ENCODE assay signal across 8 cellular contexts in the genomic region with DNA sequence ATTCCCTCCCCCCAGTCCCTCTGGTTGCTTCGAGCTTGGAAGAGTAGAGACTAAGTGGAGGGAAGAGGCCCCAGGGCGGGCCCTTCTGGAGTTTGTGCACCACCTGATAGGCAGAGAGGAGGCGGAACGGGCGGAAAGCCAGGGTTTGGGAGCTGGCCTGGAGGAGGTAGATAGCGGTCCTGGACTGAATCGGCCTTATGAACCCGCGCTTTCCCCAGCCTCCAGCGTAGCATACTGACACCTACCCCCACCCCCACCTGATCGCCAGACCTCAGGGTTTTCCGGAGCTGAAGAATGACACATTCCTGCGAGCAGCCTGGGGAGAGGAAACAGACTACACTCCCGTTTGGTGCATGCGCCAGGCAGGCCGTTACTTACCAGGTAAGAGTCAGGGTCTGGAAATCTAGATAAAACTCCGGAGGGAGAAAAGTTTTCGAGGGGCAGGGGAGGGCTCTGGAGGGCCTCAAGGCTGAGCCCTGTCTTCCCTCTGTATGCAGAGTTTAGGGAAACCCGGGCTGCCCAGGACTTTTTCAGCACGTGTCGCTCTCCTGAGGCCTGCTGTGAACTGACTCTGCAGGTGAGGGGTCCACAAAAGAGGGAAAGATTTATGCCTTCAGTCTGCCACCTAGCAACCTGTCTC. TPM values are rescaled to one million over a fixed set of nuclear protein-coding genes. Genes with fewer than 3 reads are reported as not detected.
DNase-seq lines count a peak whose midpoint lies in the region; ATAC-seq and TF ChIP-seq lines count a peak whose summit lies in the region.

No MANE protein-coding gene starts in this region.

- H3K27me3 ChIP-seq in GM23248 (replicated peaks; ENCODE audit: insufficient read depth) = no peaks in the 10 kb centered on the region
- H3K27me3 ChIP-seq in OCI-LY3 (ENCODE audit: low read depth, low read length) = no peaks in the 10 kb centered on the region
- no peaks in the 10 kb centered on the region for H3K27me3 ChIP-seq in aorta (ENCODE audit: control insufficient read depth in 1 of 2, insufficient read depth in 2 of 2, low read length in 1 of 2)

- intact Hi-C loops in Right ventricle myocardium inferior (cut with DNase I) (loop anchor here (1.0 to 2.0 kb wide), 2 partner anchors 26 to 291 kb away; a partner anchor contains a TSS), aorta (cut with DNase I) (loop anchor here (2.0 to 10.0 kb wide), 5 partner anchors 175 to 482 kb away; a partner anchor contains a TSS)

- peaks cover 16% of the 10 kb centered on the region for H3K4me1 ChIP-seq in GM23248 (ENCODE audit: insufficient read depth)
- peaks cover 16% of the 10 kb centered on the region for H3K4me1 ChIP-seq in OCI-LY3 (ENCODE audit: low read length)
- no peaks in the 10 kb centered on the region for H3K4me1 ChIP-seq in aorta (ENCODE audit: control insufficient read depth in 1 of 2, insufficient read depth in 2 of 2, low read length in 2 of 2)

- H3K36me3 ChIP-seq in GM23248 (ENCODE audit: low read depth) (0 out of 2 replicates have a peak, but pooled peaks cover 5% of the 10 kb centered on the region), OCI-LY3 (replicated peaks; ENCODE audit: low read depth, low read length) (no peaks in the 10 kb centered on the region), aorta (ENCODE audit: control insufficient read depth in 1 of 2, insufficient read depth in 2 of 2, low read length in 1 of 2) (no peaks in the 10 kb centered on the region)

- H3K9me3 ChIP-seq in GM23248 (ENCODE audit: low read depth) = no peaks in the 10 kb centered on the region
- no peaks in the 10 kb centered on the region for H3K9me3 ChIP-seq in OCI-LY3 (ENCODE audit: insufficient read depth, low read length)
- no peaks in the 10 kb centered on the region for H3K9me3 ChIP-seq in aorta (ENCODE audit: control insufficient read depth, low read length)

- ATAC-seq in activated naive CD4-positive, alpha-beta T cell treated with anti-CD3 and anti-CD28 coated beads, Interleukin-2, amount 50 U/mL, for 72 hours = peak; percentile 25 to 41
- ATAC-seq in Right ventricle myocardium inferior (peak; percentile 66), omental fat pad (ENCODE audit: low FRiP score) (peak; percentile 50), aorta (ENCODE audit: low FRiP score) (peak; percentile 43)

- H3K79me2 ChIP-seq in GM23248 (ENCODE audit: insufficient read depth) = peaks cover 40% of the 10 kb centered on the region
- H3K79me2 ChIP-seq in OCI-LY3 (ENCODE audit: low read length) = no peaks in the 10 kb centered on the region; the same call in 1 of the 2 replicates

- H3K9me3 Mint-ChIP-seq in activated naive CD4-positive, alpha-beta T cell treated with anti-CD3 and anti-CD28 coated beads, Interleukin-2, amount 50 U/mL, for 72 hours = no peaks in the 10 kb centered on the region

- WGBS in GM23248 (ENCODE audit: low coverage in 1 of 2, low lambda C conversion rate in 2 of 2, missing lambda C conversion rate in 2 of 2), 2 experiments = 3 to 4% methylated on average over 19 to 21 of the region's 21 CpGs
- 3 to 4% methylated on average over 21 of the region's 21 CpGs for WGBS in aorta, 2 donors

- H3F3A ChIP-seq in GM23248 (ENCODE audit: insufficient read depth) = peaks cover 9% of the 10 kb centered on the region; the same call in 1 of the 2 replicates

- H3K4me2 ChIP-seq in GM23248 (ENCODE audit: unreplicated experiment) = peak overlapping the region; percentile 84
- H3K4me2 ChIP-seq in OCI-LY3 (ENCODE audit: low read length) = peak overlapping the region; percentile 92

- peak overlapping the region; percentile 88 for H3K9ac ChIP-seq in GM23248
- peak overlapping the region; percentile 66 for H3K9ac ChIP-seq in OCI-LY3 (ENCODE audit: low read length)

- no peak for TF ChIP-seq CTCF in OCI-LY3 (IDR thresholded peaks at IDR 0.05; ENCODE audit: low read depth, low read length)
- TF ChIP-seq CTCF in omental fat pad (IDR thresholded peaks at IDR 0.05) = no peak

- peak overlapping the region; percentile 82 for H3K4me3 ChIP-seq in GM23248
- peak overlapping the region; percentile 90 for H3K4me3 ChIP-seq in OCI-LY3 (ENCODE audit: low read length)
- peak overlapping the region; percentile 41 to 45 for H3K4me3 ChIP-seq in aorta (ENCODE audit: low read length in 2 of 2)

- peak overlapping the region; percentile 86 to 89 for H3K27ac Mint-ChIP-seq in activated naive CD4-positive, alpha-beta T cell treated with anti-CD3 and anti-CD28 coated beads, Interleukin-2, amount 50 U/mL, for 72 hours

- DNase-seq in AG08396 (ENCODE audit: low spot score) = peak; percentile 74
- DNase-seq in GM23248 = peak; percentile 84
- peak in 1 of 2 donors; percentile 45 for DNase-seq in activated naive CD4-positive, alpha-beta T cell treated with anti-CD3 and anti-CD28 coated beads, Interleukin-2, amount 50 U/mL, for 72 hours (ENCODE audit: low spot score in 2 of 2)
- peak; percentile 89 for DNase-seq in Right ventricle myocardium inferior (ENCODE audit: missing footprints)
- DNase-seq in omental fat pad (ENCODE audit: low spot score) = peak; percentile 51
- DNase-seq in aorta = peak; percentile 89
- DNase-seq in epidermal melanocyte (ENCODE audit: insufficient read length, low spot score) = no peak

- H2AFZ ChIP-seq in GM23248 (peak overlapping the region; percentile 100), OCI-LY3 (ENCODE audit: low read depth, low read length) (peak overlapping the region; percentile 67)

- no peaks in the 10 kb centered on the region for H3K9me2 ChIP-seq in GM23248 (ENCODE audit: insufficient read depth)

- in situ Hi-C loops in GM23248 (cut with MboI) = loop anchor here (10.0 kb wide), 1 partner anchor 482 kb away; a partner anchor contains a TSS

- H3K27ac ChIP-seq in GM23248 = peak overlapping the region; percentile 73
- H3K27ac ChIP-seq in OCI-LY3 (ENCODE audit: low read length) = no peak overlapping the region
- peak overlapping the region in 1 of 2 donors; percentile 46 for H3K27ac ChIP-seq in aorta (ENCODE audit: low read depth in 1 of 2, low read length in 2 of 2)

- H4K20me1 ChIP-seq in GM23248 (ENCODE audit: insufficient read depth) (no peaks in the 10 kb centered on the region), OCI-LY3 (ENCODE audit: insufficient read depth, low read length) (no peaks in the 10 kb centered on the region)

- H3K36me3 Mint-ChIP-seq in activated naive CD4-positive, alpha-beta T cell treated with anti-CD3 and anti-CD28 coated beads, Interleukin-2, amount 50 U/mL, for 72 hours = peaks cover 12% of the 10 kb centered on the region in 2 donors

RNA-seq across cellular contexts. Expression of a gene that starts 0.7 kb away (rescaled TPM):
- total RNA-seq in GM23248 (2014; rRNA removed; shearing (Covaris generic)) = 103 and 111 TPM in 2 replicates
- polyA plus RNA-seq in GM23248 (2016; fragmentation: Nextera tagmentation; extraction: Ambion mirVana) (141 and 143 TPM in 2 replicates), aorta (100 to 1,000 TPM in 1 of 2 donors, 10 to 100 TPM in 1; 74.4 to 128 TPM)
- total RNA-seq in activated naive CD4-positive, alpha-beta T cell treated with anti-CD3 and anti-CD28 coated beads, Interleukin-2, amount 50 U/mL, for 72 hours = 100 to 1,000 TPM; 149 to 176 TPM
- total RNA-seq in Right ventricle myocardium inferior (71.7 TPM), omental fat pad (10 to 100 TPM; 65.6 to 79.4 (median 76.2) TPM), aorta (10 to 100 TPM; 54.6 to 76.2 TPM)

RNA-seq across cellular contexts. Expression of a gene that starts 1.6 kb away (rescaled TPM):
- total RNA-seq in GM23248 (2014; rRNA removed; shearing (Covaris generic)) = 16.9 and 21.1 TPM in 2 replicates
- polyA plus RNA-seq in GM23248 (2016; fragmentation: Nextera tagmentation; extraction: Ambion mirVana) (17.0 and 17.7 TPM in 2 replicates), aorta (10 to 100 TPM; 24.2 to 45.2 TPM)
- 10 to 100 TPM; 23.9 to 24.3 TPM for total RNA-seq in activated naive CD4-positive, alpha-beta T cell treated with anti-CD3 and anti-CD28 coated beads, Interleukin-2, amount 50 U/mL, for 72 hours
- total RNA-seq in Right ventricle myocardium inferior (25.7 TPM), omental fat pad (10 to 100 TPM; 27.1 to 43.2 (median 38.1) TPM), aorta (10 to 100 TPM; 32.0 to 48.7 TPM)

RNA-seq across cellular contexts. Expression of a gene that starts 26.4 kb away (rescaled TPM):
- total RNA-seq in GM23248 (2014; rRNA removed; shearing (Covaris generic)) = 30.4 and 33.5 TPM in 2 replicates
- 41.2 and 43.7 TPM in 2 replicates for polyA plus RNA-seq in GM23248 (2016; fragmentation: Nextera tagmentation; extraction: Ambion mirVana)
- 10 to 100 TPM; 35.8 to 43.4 TPM for total RNA-seq in activated naive CD4-positive, alpha-beta T cell treated with anti-CD3 and anti-CD28 coated beads, Interleukin-2, amount 50 U/mL, for 72 hours
- total RNA-seq in Right ventricle myocardium inferior = 41.8 TPM
- 10 to 100 TPM; 25.2 to 29.8 (median 26.6) TPM for total RNA-seq in omental fat pad
- total RNA-seq in aorta = 10 to 100 TPM; 17.5 to 24.6 TPM
- polyA plus RNA-seq in aorta = 10 to 100 TPM; 14.7 to 18.8 TPM
